Comparison of ENCODE assay signal across 1 cellular context in genomic region chr5:172502969-172503368, GRCh38.
TF ChIP-seq lines count a peak whose summit lies in the region.

No MANE protein-coding gene starts in this region.

TF ChIP-seq in HCT116, 20 proteins besides CTCF, POLR2A, EP300 and RAD21 (continued from another document):
- TF ChIP-seq ATF3 (IDR thresholded peaks at IDR 0.05) (no peak), EGR1 (IDR thresholded peaks at IDR 0.05; ENCODE audit: low read depth) (no peak), CEBPB (IDR thresholded peaks at IDR 0.05; ENCODE audit: low read depth) (no peak), TCF7L2 (IDR thresholded peaks at IDR 0.05; ENCODE audit: borderline replicate concordance, extremely low read depth, insufficient read depth, insufficient read length) (no peak), YY1 (IDR thresholded peaks at IDR 0.05; ENCODE audit: extremely low read depth, insufficient replicate concordance, low read depth, low read length) (no peak), POLR2AphosphoS5 (IDR thresholded peaks at IDR 0.05; ENCODE audit: low read depth, low read length) (no peak), SRF (IDR thresholded peaks at IDR 0.05; ENCODE audit: low read depth) (no peak), REST (IDR thresholded peaks at IDR 0.05; ENCODE audit: low read depth) (no peak), FOSL1 (IDR thresholded peaks at IDR 0.05; ENCODE audit: low read depth) (no peak), SP1 (IDR thresholded peaks at IDR 0.05; ENCODE audit: low read depth) (no peak), EZH2 (IDR thresholded peaks at IDR 0.05) (no peak)
TF ChIP-seq in HCT116: peak in this region for 0.
